ENCODE assay signal across 20 cellular contexts in genomic region chr4:26647523-26648224, GRCh38.
"Had no signal": no experiment of that assay in that cellular context is flagged by ENCODE, and none has a peak within 500 bp of the region (broad histone marks: within the 10 kb centered on the region; RNA-seq: fewer than 3 reads in every experiment).

No MANE protein-coding gene starts in this region.

- H3K27me3 ChIP-seq: cardiac muscle cell, dorsolateral prefrontal cortex, testis, upper lobe of left lung had no signal

- H3K4me3 ChIP-seq: cardiac muscle cell, dorsolateral prefrontal cortex, lung, testis, upper lobe of left lung had no signal

- ATAC-seq: activated T-helper 17 cell treated with anti-CD3 and anti-CD28 coated beads, Interleukin-2, amount 50 U/mL, for 72 hours; left lobe of liver; sciatic nerve; stimulated activated memory B cell treated with anti-CD40 and anti-IgM and Interleukin-4, amounts not matched to agents 10 μg/mL and 1 μg/mL and 100 μg/mL, for 72 hours; T-helper 17 cell had no signal

- H3K27me3 Mint-ChIP-seq: activated CD4-positive, alpha-beta memory T cell treated with anti-CD3 and anti-CD28 coated beads for 36 hours; activated naive CD8-positive, alpha-beta T cell treated with anti-CD3 and anti-CD28 coated beads for 36 hours; activated T-helper 17 cell treated with anti-CD3 and anti-CD28 coated beads, Interleukin-2, amount 50 U/mL, for 72 hours; stimulated activated memory B cell treated with anti-CD40 and anti-IgM and Interleukin-4, amounts not matched to agents 10 μg/mL and 1 μg/mL and 100 μg/mL, for 72 hours; T-helper 17 cell had no signal

- H3K9me3 ChIP-seq: testis, upper lobe of left lung had no signal

- H3K27ac ChIP-seq: cardiac muscle cell, dorsolateral prefrontal cortex, testis, upper lobe of left lung, VCaP had no signal

- H3K4me1 ChIP-seq: testis, upper lobe of left lung had no signal

- H3K4me1 Mint-ChIP-seq: activated naive CD8-positive, alpha-beta T cell treated with anti-CD3 and anti-CD28 coated beads for 36 hours; activated T-helper 17 cell treated with anti-CD3 and anti-CD28 coated beads, Interleukin-2, amount 50 U/mL, for 72 hours; nephron; stimulated activated memory B cell treated with anti-CD40 and anti-IgM and Interleukin-4, amounts not matched to agents 10 μg/mL and 1 μg/mL and 100 μg/mL, for 72 hours; T-helper 17 cell had no signal

- H3K36me3 ChIP-seq: cardiac muscle cell, upper lobe of left lung had no signal

- DNase-seq: activated CD4-positive, alpha-beta memory T cell treated with anti-CD3 and anti-CD28 coated beads for 36 hours; activated naive CD4-positive, alpha-beta T cell; activated naive CD8-positive, alpha-beta T cell treated with anti-CD3 and anti-CD28 coated beads for 36 hours; activated T-cell treated with anti-CD3 and anti-CD28 coated beads for 4 hours; amniotic stem cell; dorsolateral prefrontal cortex; head of caudate nucleus; nucleus accumbens; stimulated activated CD4-positive, alpha-beta T cell treated with anti-CD3 and anti-CD28 coated beads, Interleukin-4, amount 100 ng/mL, for 24 hours; T-helper 17 cell; testis; upper lobe of left lung had no signal

- H3K27ac Mint-ChIP-seq: activated CD4-positive, alpha-beta memory T cell treated with anti-CD3 and anti-CD28 coated beads for 36 hours; activated naive CD8-positive, alpha-beta T cell treated with anti-CD3 and anti-CD28 coated beads for 36 hours; activated T-helper 17 cell treated with anti-CD3 and anti-CD28 coated beads, Interleukin-2, amount 50 U/mL, for 72 hours; nephron; stimulated activated memory B cell treated with anti-CD40 and anti-IgM and Interleukin-4, amounts not matched to agents 10 μg/mL and 1 μg/mL and 100 μg/mL, for 72 hours; T-helper 17 cell had no signal

- H3K4me3 Mint-ChIP-seq: activated CD4-positive, alpha-beta memory T cell treated with anti-CD3 and anti-CD28 coated beads for 36 hours; activated naive CD8-positive, alpha-beta T cell treated with anti-CD3 and anti-CD28 coated beads for 36 hours; activated T-helper 17 cell treated with anti-CD3 and anti-CD28 coated beads, Interleukin-2, amount 50 U/mL, for 72 hours; nephron; stimulated activated memory B cell treated with anti-CD40 and anti-IgM and Interleukin-4, amounts not matched to agents 10 μg/mL and 1 μg/mL and 100 μg/mL, for 72 hours; T-helper 17 cell had no signal
